19 cellular contexts compared by ENCODE assay signal in genomic region chr6:33078919-33079521, GRCh38. TPM values are rescaled to one million over a fixed set of nuclear protein-coding genes. Genes with fewer than 3 reads are reported as not detected.
DNase-seq lines count a peak whose midpoint lies in the region; ATAC-seq, FAIRE-seq and TF ChIP-seq lines count a peak whose summit lies in the region.
"Had no signal": no experiment of that assay in that cellular context is flagged by ENCODE, and none has a peak within 500 bp of the region (broad histone marks: within the 10 kb centered on the region; RNA-seq: fewer than 3 reads in every experiment).

No MANE protein-coding gene starts in this region.

- in situ Hi-C loops in KBM-7 (cut with MboI; ENCODE audit: low pct_unique_long_range_greater_than_20kb, low sequenced_read_pairs): no loop called here

- no peak for TF ChIP-seq CTCF in CD14-positive monocyte (IDR thresholded peaks at IDR 0.05)
- no peak for TF ChIP-seq CTCF in progenitor cell of endocrine pancreas (IDR thresholded peaks at IDR 0.05; ENCODE audit: unreplicated experiment)

- H3K4me3 Mint-ChIP-seq in CD14-positive monocyte (peak overlapping the region; percentile 63 to 73), progenitor cell of endocrine pancreas (ENCODE audit: low read depth) (peak overlapping the region; percentile 24)
- peak overlapping the region; percentile 37 to 85 for H3K4me3 Mint-ChIP-seq in effector memory CD8-positive, alpha-beta T cell
- H3K4me3 Mint-ChIP-seq: activated naive CD4-positive, alpha-beta T cell treated with anti-CD3 and anti-CD28 coated beads, Interleukin-2, amount 10 ng/mL, durations not matched to agents 7 days and 5 days had no signal

- ATAC-seq in effector memory CD8-positive, alpha-beta T cell (replicated peaks): no peak
- no peak for ATAC-seq in GM19395 (IDR thresholded peaks at IDR 0.05; ENCODE audit: unreplicated experiment)
- ATAC-seq: activated T-cell treated with anti-CD3 and anti-CD28 coated beads, Interleukin-2, amount 50 U/mL, for 72 hours had no signal

- H3K9me3 Mint-ChIP-seq in CD14-positive monocyte: no peaks in the 10 kb centered on the region
- no peaks in the 10 kb centered on the region for H3K9me3 Mint-ChIP-seq in effector memory CD8-positive, alpha-beta T cell
- no peaks in the 10 kb centered on the region for H3K9me3 Mint-ChIP-seq in progenitor cell of endocrine pancreas (ENCODE audit: low read depth)
- H3K9me3 Mint-ChIP-seq: activated naive CD4-positive, alpha-beta T cell treated with anti-CD3 and anti-CD28 coated beads, Interleukin-2, amount 10 ng/mL, durations not matched to agents 7 days and 5 days; activated T-cell treated with anti-CD3 and anti-CD28 coated beads, Interleukin-2, amount 50 U/mL, for 72 hours had no signal

- no peak for DNase-seq in CD14-positive monocyte (ENCODE audit: low spot score)
- DNase-seq in GM18507 (ENCODE audit: extremely low spot score, insufficient read length, low read depth): no peak
- no peak for DNase-seq in effector memory CD8-positive, alpha-beta T cell
- no peak for DNase-seq in progenitor cell of endocrine pancreas (ENCODE audit: low spot score, unreplicated experiment)
- no peak for DNase-seq in KBM-7
- DNase-seq in activated CD8-positive, alpha-beta memory T cell treated with anti-CD3 and anti-CD28 coated beads, Interleukin-2, amount 50 U/mL, for 4 hours: no peak
- DNase-seq: activated naive CD4-positive, alpha-beta T cell treated with anti-CD3 and anti-CD28 coated beads, Interleukin-2, amount 10 ng/mL, durations not matched to agents 7 days and 5 days; activated T-cell treated with anti-CD3 and anti-CD28 coated beads, Interleukin-2, amount 50 U/mL, for 72 hours; cortex of kidney; EL; GOT3; NCI-H510A treated with DMSO at 0.1 percent for 48 hours; Peyer's patch; substantia nigra; T-helper 1 cell had no signal

- peaks cover 61 to 69% of the 10 kb centered on the region in 2 donors for H3K36me3 Mint-ChIP-seq in CD14-positive monocyte
- H3K36me3 Mint-ChIP-seq in effector memory CD8-positive, alpha-beta T cell (ENCODE audit: insufficient read depth): peaks cover 36% of the 10 kb centered on the region
- peaks cover 2% of the 10 kb centered on the region for H3K36me3 Mint-ChIP-seq in progenitor cell of endocrine pancreas (ENCODE audit: insufficient read depth)
- H3K36me3 Mint-ChIP-seq: activated naive CD4-positive, alpha-beta T cell treated with anti-CD3 and anti-CD28 coated beads, Interleukin-2, amount 10 ng/mL, durations not matched to agents 7 days and 5 days had no signal

- H3K27me3 Mint-ChIP-seq in CD14-positive monocyte (ENCODE audit: low read depth in 3 of 3): peaks cover 0 to 4% (median 2%) of the 10 kb centered on the region in 3 donors
- no peaks in the 10 kb centered on the region for H3K27me3 Mint-ChIP-seq in effector memory CD8-positive, alpha-beta T cell
- peaks cover 19% of the 10 kb centered on the region for H3K27me3 Mint-ChIP-seq in progenitor cell of endocrine pancreas

- intact Hi-C loops in CD14-positive monocyte (cut with micrococcal nuclease): no loop called here

- FAIRE-seq in GM18507 (lab: Jason Lieb, UNC): peak; percentile 33
- FAIRE-seq: endometrium, keratinocyte, TTC549 had no signal

- H3K27ac Mint-ChIP-seq in CD14-positive monocyte: peak overlapping the region; percentile 57 to 85 (median 68)
- H3K27ac Mint-ChIP-seq in effector memory CD8-positive, alpha-beta T cell: peak overlapping the region; percentile 72 to 94
- no peak overlapping the region for H3K27ac Mint-ChIP-seq in progenitor cell of endocrine pancreas
- H3K27ac Mint-ChIP-seq: activated naive CD4-positive, alpha-beta T cell treated with anti-CD3 and anti-CD28 coated beads, Interleukin-2, amount 10 ng/mL, durations not matched to agents 7 days and 5 days; activated T-cell treated with anti-CD3 and anti-CD28 coated beads, Interleukin-2, amount 50 U/mL, for 72 hours had no signal

- H3K4me1 Mint-ChIP-seq in CD14-positive monocyte (peaks cover 69% of the 10 kb centered on the region), progenitor cell of endocrine pancreas (ENCODE audit: low read depth) (peaks cover 13% of the 10 kb centered on the region)
- H3K4me1 Mint-ChIP-seq in effector memory CD8-positive, alpha-beta T cell (ENCODE audit: low read depth in 2 of 2): peaks cover 62 to 68% of the 10 kb centered on the region in 2 donors

RNA-seq across cellular contexts. Expression of gene HLA-DPB1, which starts 3.2 kb away (rescaled TPM):
- 100 to 1,000 TPM; 569 to 682 TPM for polyA plus RNA-seq in CD14-positive monocyte
- total RNA-seq in progenitor cell of endocrine pancreas: 13.5 and 17.9 TPM in 2 replicates

RNA-seq across cellular contexts. Expression of gene HLA-DPA1, which starts 5.6 kb away (rescaled TPM):
- 100 to 1,000 TPM; 578 to 796 TPM for polyA plus RNA-seq in CD14-positive monocyte
- 0.89 and 1.8 TPM in 2 replicates for total RNA-seq in progenitor cell of endocrine pancreas
